8 cellular contexts compared by ENCODE assay signal in genomic region chr3:24494616-24495333, GRCh38. TPM values are rescaled to one million over a fixed set of nuclear protein-coding genes. Genes with fewer than 3 reads are reported as not detected.
DNase-seq lines count a peak whose midpoint lies in the region; ATAC-seq, FAIRE-seq and TF ChIP-seq lines count a peak whose summit lies in the region.

TSS of gene THRB (minus strand) at chr3:24494850.

- peaks cover 37% of the 10 kb centered on the region for H3K27me3 Mint-ChIP-seq in IgD-negative memory B cell
- peaks cover 46% of the 10 kb centered on the region for H3K27me3 Mint-ChIP-seq in T-helper 2 cell treated with Interferon-gamma antibody and Interleukin-4, amounts not matched to agents 5 μg/mL and 100 μg/mL, for 36 hours (ENCODE audit: low read depth)

- no peak for FAIRE-seq in A549 (lab: Jason Lieb, UNC)

- H4K20me1 ChIP-seq in hepatocyte (ENCODE audit: insufficient read depth, poor library complexity, severe bottlenecking): no peaks in the 10 kb centered on the region

- peak within 1 kb of the TSS; percentile 93 for H3K4me3 ChIP-seq in A549
- H3K4me3 ChIP-seq in astrocyte of the cerebellum (ENCODE audit: low read depth, low read length): peak within 1 kb of the TSS; percentile 60
- H3K4me3 ChIP-seq in hepatocyte: peak within 1 kb of the TSS; percentile 82

- TF ChIP-seq CTCF in A549 (IDR thresholded peaks at IDR 0.05) (peak; percentile 22), astrocyte of the cerebellum (IDR thresholded peaks at IDR 0.05; ENCODE audit: low read depth, low read length, missing control alignments) (peak; percentile 24), hepatocyte (IDR thresholded peaks at IDR 0.05; ENCODE audit: poor library complexity) (peak; percentile 21)

- H3K4me1 Mint-ChIP-seq in IgD-negative memory B cell: peaks cover 5 to 19% (median 6%) of the 10 kb centered on the region in 3 donors
- H3K4me1 Mint-ChIP-seq in T-helper 2 cell treated with Interferon-gamma antibody and Interleukin-4, amounts not matched to agents 5 μg/mL and 100 μg/mL, for 36 hours (ENCODE audit: low read depth): no peaks in the 10 kb centered on the region

- H3K4me2 ChIP-seq in A549 (peak within 1 kb of the TSS; percentile 92), hepatocyte (peak within 1 kb of the TSS; percentile 97)

- POLR2A ChIA-PET in A549 (lab: Yijun Ruan, JAX): no interaction called here

- H3K9me3 Mint-ChIP-seq in IgD-negative memory B cell: no peaks in the 10 kb centered on the region
- H3K9me3 Mint-ChIP-seq in T-helper 2 cell treated with Interferon-gamma antibody and Interleukin-4, amounts not matched to agents 5 μg/mL and 100 μg/mL, for 36 hours: no peaks in the 10 kb centered on the region

- CTCF ChIA-PET in A549 (lab: Yijun Ruan, JAX): interaction anchor here (0.7 to 3.6 kb wide), 8 partner anchors 10 to 230 kb away, joined by 3 to 23 read pairs (median 4); no protein-coding TSS in a partner anchor

- H3K36me3 Mint-ChIP-seq in IgD-negative memory B cell: no peaks in the 10 kb centered on the region
- H3K36me3 Mint-ChIP-seq in T-helper 2 cell treated with Interferon-gamma antibody and Interleukin-4, amounts not matched to agents 5 μg/mL and 100 μg/mL, for 36 hours (ENCODE audit: low read depth): no peaks in the 10 kb centered on the region

- peaks cover 67% of the 10 kb centered on the region for H3K79me2 ChIP-seq in hepatocyte

- TF ChIP-seq POLR2A in A549 (IDR thresholded peaks at IDR 0.05; ENCODE audit: low read length): no peak

- H3K9me2 ChIP-seq in hepatocyte (replicated peaks; ENCODE audit: insufficient read depth): no peaks in the 10 kb centered on the region

- H3K9me3 ChIP-seq in A549 (no peaks in the 10 kb centered on the region), hepatocyte (ENCODE audit: low read depth) (no peaks in the 10 kb centered on the region)

- peak within 1 kb of the TSS; percentile 84 to 96 (median 91) for H3K4me3 Mint-ChIP-seq in IgD-negative memory B cell
- H3K4me3 Mint-ChIP-seq in T-helper 2 cell treated with Interferon-gamma antibody and Interleukin-4, amounts not matched to agents 5 μg/mL and 100 μg/mL, for 36 hours: no peak within 1 kb of the TSS

- intact Hi-C loops in posterior cingulate gyrus (cut with DNase I): loop anchor here (10.0 kb wide), 3 partner anchors 130 to 240 kb away; no protein-coding TSS in a partner anchor

- WGBS in A549 (ENCODE audit: missing lambda C conversion rate): 1% methylated on average over 18 of the region's 82 CpGs
- WGBS in hepatocyte (ENCODE audit: low lambda C conversion rate, missing lambda C conversion rate): 1% methylated on average over 66 of the region's 82 CpGs

- ATAC-seq in A549: peak; percentile 79 to 90
- peak; percentile 63 for ATAC-seq in GM18867 (IDR thresholded peaks at IDR 0.05; ENCODE audit: unreplicated experiment)

- peak in 1 of 2 experiments; percentile 14; a peak in 1 of 5 replicates for TF ChIP-seq RAD21 in A549 (conservative IDR thresholded peaks at IDR 0.05 in 1 of 2, IDR thresholded peaks at IDR 0.05 in 1 of 2)

- H3K27ac ChIP-seq in A549 (peak within 1 kb of the TSS; percentile 88 to 92), hepatocyte (peak within 1 kb of the TSS; percentile 99)

- no peak for TF ChIP-seq EP300 in A549 (IDR thresholded peaks at IDR 0.05)

- H3K27ac Mint-ChIP-seq in IgD-negative memory B cell: peak within 1 kb of the TSS in 1 of 3 donors; percentile 39
- no peak within 1 kb of the TSS for H3K27ac Mint-ChIP-seq in T-helper 2 cell treated with Interferon-gamma antibody and Interleukin-4, amounts not matched to agents 5 μg/mL and 100 μg/mL, for 36 hours

- H3K4me1 ChIP-seq in A549 (peaks cover 32% of the 10 kb centered on the region), hepatocyte (ENCODE audit: insufficient read depth) (peaks cover 32% of the 10 kb centered on the region)

- in situ Hi-C loops in astrocyte of the cerebellum (cut with HindIII; ENCODE audit: low sequenced_read_pairs): no loop called here

- DNase-seq in A549 (ENCODE audit: low read depth in 1 of 2, low spot score in 1 of 2) (peak; percentile 68 to 70), astrocyte of the cerebellum (ENCODE audit: low read depth) (no peak), hepatocyte (ENCODE audit: low spot score) (peak; percentile 83), posterior cingulate gyrus (peak; percentile 48 to 95 (median 69)), RKO (ENCODE audit: low spot score) (no peak)
- no peak for DNase-seq in T-helper 2 cell treated with Interferon-gamma antibody and Interleukin-4, amounts not matched to agents 5 μg/mL and 100 μg/mL, for 36 hours (ENCODE audit: low spot score)

- H2AFZ ChIP-seq in hepatocyte: peak within 1 kb of the TSS; percentile 86

- no peaks in the 10 kb centered on the region for H3K27me3 ChIP-seq in hepatocyte

- no peaks in the 10 kb centered on the region for H3K36me3 ChIP-seq in hepatocyte (replicated peaks; ENCODE audit: insufficient read depth, low read depth)

TF ChIP-seq in A549, 52 proteins besides CTCF, POLR2A, EP300 and RAD21:
- TF ChIP-seq KDM5A (IDR thresholded peaks at IDR 0.05) (no peak), BHLHE40 (IDR thresholded peaks at IDR 0.05; ENCODE audit: low read depth, low read length) (no peak), RCOR1 (IDR thresholded peaks at IDR 0.05; ENCODE audit: low read depth, low read length) (no peak), NPAS2 (CRISPR knock-in tag; IDR thresholded peaks at IDR 0.05; ENCODE audit: borderline replicate concordance) (no peak), ZFP36 (IDR thresholded peaks at IDR 0.05; ENCODE audit: borderline replicate concordance, partially characterized antibody) (no peak), FOSL2 (IDR thresholded peaks at IDR 0.05) (no peak), FOSL2 (CRISPR knock-in tag; IDR thresholded peaks at IDR 0.05) (no peak), E2F6 (IDR thresholded peaks at IDR 0.05; ENCODE audit: borderline replicate concordance, low read depth) (peak; percentile 52; the same call in 1 of the 2 replicates), HOXB5 (CRISPR knock-in tag; IDR thresholded peaks at IDR 0.05) (no peak), JUN (IDR thresholded peaks at IDR 0.05) (peak in 1 of 2 experiments; percentile 20; a peak in 2 of 5 replicates), ZNF302 (CRISPR knock-in tag; IDR thresholded peaks at IDR 0.05) (no peak)
- TF ChIP-seq, protein P1, sequence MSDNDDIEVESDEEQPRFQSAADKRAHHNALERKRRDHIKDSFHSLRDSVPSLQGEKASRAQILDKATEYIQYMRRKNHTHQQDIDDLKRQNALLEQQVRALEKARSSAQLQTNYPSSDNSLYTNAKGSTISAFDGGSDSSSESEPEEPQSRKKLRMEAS (IDR thresholded peaks at IDR 0.05): peak; percentile 24; the same call in 1 of the 2 replicates
- TF ChIP-seq, protein P2, sequence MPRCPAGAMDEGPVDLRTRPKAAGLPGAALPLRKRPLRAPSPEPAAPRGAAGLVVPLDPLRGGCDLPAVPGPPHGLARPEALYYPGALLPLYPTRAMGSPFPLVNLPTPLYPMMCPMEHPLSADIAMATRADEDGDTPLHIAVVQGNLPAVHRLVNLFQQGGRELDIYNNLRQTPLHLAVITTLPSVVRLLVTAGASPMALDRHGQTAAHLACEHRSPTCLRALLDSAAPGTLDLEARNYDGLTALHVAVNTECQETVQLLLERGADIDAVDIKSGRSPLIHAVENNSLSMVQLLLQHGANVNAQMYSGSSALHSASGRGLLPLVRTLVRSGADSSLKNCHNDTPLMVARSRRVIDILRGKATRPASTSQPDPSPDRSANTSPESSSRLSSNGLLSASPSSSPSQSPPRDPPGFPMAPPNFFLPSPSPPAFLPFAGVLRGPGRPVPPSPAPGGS (IDR thresholded peaks at IDR 0.05): peak; percentile 13; the same call in 1 of the 3 replicates

RNA-seq across cellular contexts. Expression of gene THRB, which starts in this region (rescaled TPM):
- polyA plus RNA-seq in A549 (2011; rRNA removed) (2.0 and 2.6 TPM in 2 replicates), A549 (2017; fragmentation: RNase III; extraction: RNeasy Plus Mini Kit Qiagen cat#74134 plus additional on column Dnase treatment) (2.2 to 2.3 TPM (median 2.3 TPM) in 3 replicates), IgD-negative memory B cell (0.38 TPM), hepatocyte (26.8 and 28.1 TPM in 2 replicates)
- 0.16 and 0.25 TPM in 2 replicates for polyA plus RNA-seq in A549 (2012; cell fraction: cytosol; rRNA removed)
- 0.22 and 0.37 TPM in 2 replicates for polyA plus RNA-seq in A549 (2012; cell fraction: nucleus; rRNA removed)
- polyA minus RNA-seq in A549 (2011; rRNA and poly(A)+ RNA removed): 3.3 and 4.1 TPM in 2 replicates
- total RNA-seq in hepatocyte: 60.0 and 66.4 TPM in 2 replicates

Comparison
In these comparisons a context has a peak if more than half of its experiments do, and no peak if none do; other contexts are left out.
1. DNase-seq: peak in A549 (2 of 2), hepatocyte (single experiment) and posterior cingulate gyrus (10 of 10); none in astrocyte of the cerebellum (single experiment), T-helper 2 cell treated with Interferon-gamma antibody and Interleukin-4, amounts not matched to agents 5 μg/mL and 100 μg/mL, for 36 hours (single experiment) and RKO (single experiment).
2. Peak in every context shown above with its lines, with median percentiles within 50 percentile points of each other: H3K4me3 ChIP-seq and CTCF ChIP-seq.